ENCODE assay signal across 28 cellular contexts in the genomic region with DNA sequence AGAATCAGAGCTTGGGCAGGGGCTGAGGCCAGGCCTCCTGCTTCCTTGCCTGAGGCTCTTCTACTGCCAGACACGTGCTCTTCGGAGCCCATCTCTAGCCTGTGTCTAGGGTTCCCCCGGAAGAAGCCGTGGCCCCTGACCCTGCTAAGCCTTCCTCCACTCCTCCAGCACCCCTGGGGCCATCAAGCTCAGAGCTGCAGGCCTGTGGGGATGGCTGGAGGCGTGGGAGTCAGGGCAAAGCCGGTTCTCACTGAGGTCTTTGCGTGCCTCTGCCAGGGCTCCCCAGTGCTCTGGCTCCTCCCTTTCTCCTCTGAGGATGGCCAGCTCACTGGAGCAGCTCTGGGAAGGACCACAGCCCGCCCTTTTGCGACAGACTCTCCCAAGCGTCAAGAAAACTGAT. TPM values are rescaled to one million over a fixed set of nuclear protein-coding genes. Genes with fewer than 3 reads are reported as not detected.
A peak's percentile ranks its signal among the peaks of the same experiment; 100 is the strongest.
DNase-seq lines count a peak whose midpoint lies in the region; ATAC-seq and TF ChIP-seq lines count a peak whose summit lies in the region.
"Had no signal": no experiment of that assay in that cellular context is flagged by ENCODE, and none has a peak within 500 bp of the region (broad histone marks: within the 10 kb centered on the region; RNA-seq: fewer than 3 reads in every experiment).

No MANE protein-coding gene starts in this region.

- no peak overlapping the region for H3K9ac ChIP-seq in subcutaneous abdominal adipose tissue (ENCODE audit: low read length in 5 of 5)
- H3K9ac ChIP-seq: GM23248 had no signal

- DNase-seq in Right ventricle myocardium inferior (ENCODE audit: missing footprints) (no peak), right atrium auricular region (ENCODE audit: low spot score) (no peak), brain pericyte (ENCODE audit: low read depth, low spot score) (peak; percentile 38), left cardiac atrium (no peak), T-helper 2 cell (no peak), GM19240 (ENCODE audit: insufficient read length, low spot score) (no peak), 8988T (no peak)
- DNase-seq: Calu3, DND-41, GM23248, H9, HFFc6, MM.1S, NCI-H1048, NCI-H1417 treated with DMSO at 0.1 percent for 48 hours, NCI-H1694 treated with DMSO at 0.1 percent for 48 hours, NCI-H2081, NCI-H2227 treated with DMSO at 0.1 percent for 48 hours, NCI-H526 treated with DMSO at 0.1 percent for 48 hours, SIG-M5 had no signal

- H3K27ac ChIP-seq in right atrium auricular region (no peak overlapping the region), subcutaneous abdominal adipose tissue (ENCODE audit: low read depth, low read length) (peak overlapping the region; percentile 46)
- H3K27ac ChIP-seq: GM23248, RWPE1, SK-N-MC had no signal

- H3K27me3 ChIP-seq in right atrium auricular region (no peaks in the 10 kb centered on the region), subcutaneous abdominal adipose tissue (ENCODE audit: control insufficient read depth in 5 of 5, insufficient read depth in 4 of 5, low read length in 5 of 5) (no peaks in the 10 kb centered on the region)

- H3K36me3 ChIP-seq in right atrium auricular region: no peaks in the 10 kb centered on the region
- H3K36me3 ChIP-seq in subcutaneous abdominal adipose tissue (ENCODE audit: control insufficient read depth in 5 of 5, insufficient read depth in 5 of 5, low read length in 5 of 5): no peaks in the 10 kb centered on the region

- H3K4me1 ChIP-seq in right atrium auricular region: no peaks in the 10 kb centered on the region
- H3K4me1 ChIP-seq in subcutaneous abdominal adipose tissue (ENCODE audit: control insufficient read depth in 5 of 5, insufficient read depth in 5 of 5, low read length in 5 of 5): peaks cover 8 to 45% (median 44%) of the 10 kb centered on the region in 5 donors

- peak; percentile 42 for ATAC-seq in Right ventricle myocardium inferior
- ATAC-seq in left cardiac atrium: peak; percentile 27 to 28
- ATAC-seq: K562 had no signal

- no peak overlapping the region for H3K4me3 ChIP-seq in right atrium auricular region
- H3K4me3 ChIP-seq in subcutaneous abdominal adipose tissue (ENCODE audit: low read depth in 1 of 5, low read length in 5 of 5): no peak overlapping the region
- H3K4me3 ChIP-seq: GM23248, K562, SK-N-MC had no signal

- TF ChIP-seq CTCF in right atrium auricular region (IDR thresholded peaks at IDR 0.05): no peak

- H3K9me3 ChIP-seq in right atrium auricular region (no peaks in the 10 kb centered on the region), subcutaneous abdominal adipose tissue (ENCODE audit: control insufficient read depth in 5 of 5, low read length in 5 of 5) (peaks cover 0 to 2% (median 0%) of the 10 kb centered on the region in 5 donors)

- intact Hi-C loops in Right ventricle myocardium inferior (cut with DNase I) (no loop called here), left cardiac atrium (cut with DNase I) (no loop called here)

RNA-seq across cellular contexts. Expression of gene GHRHR, which starts 34.4 kb away (rescaled TPM):
- total RNA-seq in Right ventricle myocardium inferior (not detected), right atrium auricular region (not detected), left cardiac atrium (not detected)
- total RNA-seq: A172, Calu3, GM23248, HFFc6, HT1080, K562, LHCN-M2, NCI-H460 had no signal

RNA-seq across cellular contexts. Expression of gene ADCYAP1R1, which starts 53.9 kb away (rescaled TPM):
- total RNA-seq in Right ventricle myocardium inferior (5.8 TPM), right atrium auricular region (1 to 10 TPM in 1 of 2 donors, under 1 TPM in 1; 0.86 to 3.1 TPM), left cardiac atrium (1 to 10 TPM; 1.0 to 4.8 TPM)
- total RNA-seq: Calu3, GM23248, K562, NCI-H460 had no signal
